In genomic region chr11:1534682-1535081, GRCh38 we compare ENCODE assay signal across 25 cellular contexts. TPM values are rescaled to one million over a fixed set of nuclear protein-coding genes. Genes with fewer than 3 reads are reported as not detected.
DNase-seq lines count a peak whose midpoint lies in the region; ATAC-seq and TF ChIP-seq lines count a peak whose summit lies in the region.
"Had no signal": no experiment of that assay in that cellular context is flagged by ENCODE, and none has a peak within 500 bp of the region (broad histone marks: within the 10 kb centered on the region; RNA-seq: fewer than 3 reads in every experiment).

No MANE protein-coding gene starts in this region.

- no peak overlapping the region for H2BK15ac ChIP-seq in mesendoderm (replicated peaks; ENCODE audit: low read depth)

- no peak overlapping the region for H2AK5ac ChIP-seq in mesendoderm (ENCODE audit: low read length)

- H3K23ac ChIP-seq in mesendoderm (ENCODE audit: low read length), result no peak overlapping the region

- no peak overlapping the region for H2BK120ac ChIP-seq in mesendoderm (ENCODE audit: low read depth, low read length)

- H3K36me3 Mint-ChIP-seq in neural crest cell (ENCODE audit: low read depth) (no peaks in the 10 kb centered on the region), type B pancreatic cell (no peaks in the 10 kb centered on the region)
- H3K36me3 Mint-ChIP-seq in T-helper 2 cell treated with Interferon-gamma antibody and Interleukin-4, amounts not matched to agents 5 μg/mL and 100 μg/mL, for 36 hours (ENCODE audit: low read depth), result peaks cover 4% of the 10 kb centered on the region
- H3K36me3 Mint-ChIP-seq: activated naive CD8-positive, alpha-beta T cell treated with anti-CD3 and anti-CD28 coated beads, Interleukin-2, amount 10 ng/mL, durations not matched to agents 7 days and 5 days had no signal

- H3K9me3 ChIP-seq in left ventricle myocardium inferior (replicated peaks) (no peaks in the 10 kb centered on the region), PC-3 (ENCODE audit: low read length) (no peaks in the 10 kb centered on the region)
- H3K9me3 ChIP-seq: prostate gland, uterus had no signal

- H3K4me1 Mint-ChIP-seq in neural crest cell (no peaks in the 10 kb centered on the region), type B pancreatic cell (ENCODE audit: unreplicated experiment) (peaks cover 24% of the 10 kb centered on the region)
- H3K4me1 Mint-ChIP-seq in T-helper 2 cell treated with Interferon-gamma antibody and Interleukin-4, amounts not matched to agents 5 μg/mL and 100 μg/mL, for 36 hours (ENCODE audit: low read depth), result peaks cover 2% of the 10 kb centered on the region

- no peak overlapping the region for H3K27ac Mint-ChIP-seq in neural crest cell (ENCODE audit: unreplicated experiment)
- peak overlapping the region; percentile 27 for H3K27ac Mint-ChIP-seq in type B pancreatic cell
- H3K27ac Mint-ChIP-seq in T-helper 2 cell treated with Interferon-gamma antibody and Interleukin-4, amounts not matched to agents 5 μg/mL and 100 μg/mL, for 36 hours, result no peak overlapping the region
- H3K27ac Mint-ChIP-seq: activated CD4-positive, alpha-beta T cell treated with anti-CD3 and anti-CD28 coated beads, Interleukin-2, amount 10 ng/mL, durations not matched to agents 7 days and 5 days; activated naive CD8-positive, alpha-beta T cell treated with anti-CD3 and anti-CD28 coated beads, Interleukin-2, amount 10 ng/mL, durations not matched to agents 7 days and 5 days; dendritic cell treated with granulocyte-macrophage colony-stimulating factor and Interleukin-4, amounts not matched to agents 40 ng/mL and 50 ng/mL, for 4 days; HFFc6; T-cell had no signal

- H3K4me2 ChIP-seq in PC-3 (ENCODE audit: low read length), result no peak overlapping the region
- H3K4me2 ChIP-seq in mesendoderm (ENCODE audit: low read length), result no peak overlapping the region

- no peak for ATAC-seq in Right ventricle myocardium inferior
- ATAC-seq in PC-3, result no peak
- ATAC-seq: naive thymus-derived CD8-positive, alpha-beta T cell; T-cell had no signal

- CTCF ChIA-PET in PC-3 (lab: Charles Lee), result no interaction called here

- no peak overlapping the region for H3K9ac ChIP-seq in PC-3 (ENCODE audit: low read length)
- no peak overlapping the region for H3K9ac ChIP-seq in mesendoderm (ENCODE audit: low read length)

- H2BK5ac ChIP-seq in mesendoderm (ENCODE audit: low read length), result no peak overlapping the region

- H3K4me1 ChIP-seq in left ventricle myocardium inferior, result peaks cover 79% of the 10 kb centered on the region
- no peaks in the 10 kb centered on the region for H3K4me1 ChIP-seq in PC-3 (ENCODE audit: insufficient read depth, low read length)
- no peaks in the 10 kb centered on the region for H3K4me1 ChIP-seq in mesendoderm (ENCODE audit: control insufficient read depth, low read depth, low read length)

- no TSS peak for BruUV-seq in PC-3 (replicated peaks; lab: Mats Ljungman, UMichigan)

- WGBS in mesendoderm (ENCODE audit: extremely low coverage, insufficient coverage, low lambda C conversion rate), result no CpG with 5 or more reads among the region's 14 CpGs

- no peak overlapping the region for H3K4ac ChIP-seq in mesendoderm (ENCODE audit: low read depth, low read length)

- no peaks in the 10 kb centered on the region for H4K20me1 ChIP-seq in PC-3 (ENCODE audit: low read length)

- no peak overlapping the region for H4K5ac ChIP-seq in mesendoderm (ENCODE audit: low read length)

- H3K27ac ChIP-seq in left ventricle myocardium inferior (replicated peaks) (peak overlapping the region; percentile 68), PC-3 (ENCODE audit: low read length) (no peak overlapping the region), mesendoderm (ENCODE audit: low read depth, low read length) (no peak overlapping the region)
- H3K27ac ChIP-seq: brain microvascular endothelial cell, prostate gland had no signal

- H4K8ac ChIP-seq in mesendoderm (ENCODE audit: low read depth, low read length), result no peak overlapping the region

- POLR2A ChIA-PET in PC-3 (lab: Charles Lee; ENCODE audit: unreplicated experiment), result no interaction called here

- no peak overlapping the region for H3K56ac ChIP-seq in mesendoderm (ENCODE audit: low read length)

- H3K9me2 ChIP-seq in PC-3 (replicated peaks; ENCODE audit: low read length), result no peaks in the 10 kb centered on the region

- intact Hi-C loops in left ventricle myocardium inferior (cut with micrococcal nuclease) (no loop called here), Right ventricle myocardium inferior (cut with DNase I) (no loop called here), PC-3 (cut with micrococcal nuclease) (no loop called here)

- H2AFZ ChIP-seq in PC-3 (ENCODE audit: low read length), result no peak overlapping the region

- H3F3A ChIP-seq in PC-3 (ENCODE audit: low read length, unreplicated experiment), result no peaks in the 10 kb centered on the region

- peaks cover 20% of the 10 kb centered on the region for H3K27me3 Mint-ChIP-seq in neural crest cell (ENCODE audit: low read depth)
- H3K27me3 Mint-ChIP-seq in type B pancreatic cell, result peaks cover 16% of the 10 kb centered on the region
- peaks cover 8% of the 10 kb centered on the region for H3K27me3 Mint-ChIP-seq in T-helper 2 cell treated with Interferon-gamma antibody and Interleukin-4, amounts not matched to agents 5 μg/mL and 100 μg/mL, for 36 hours (ENCODE audit: low read depth)

- peaks cover 18% of the 10 kb centered on the region for H3K79me1 ChIP-seq in mesendoderm (ENCODE audit: low read length)

- no peak overlapping the region for H3K4me3 ChIP-seq in left ventricle myocardium inferior
- H3K4me3 ChIP-seq in cardiac fibroblast (replicated peaks in 1 of 2; ENCODE audit: low read depth in 2 of 2, low read length in 2 of 2), result no peak overlapping the region
- H3K4me3 ChIP-seq in PC-3 (ENCODE audit: low read length), result no peak overlapping the region
- no peak overlapping the region for H3K4me3 ChIP-seq in mesendoderm (ENCODE audit: low read length)
- H3K4me3 ChIP-seq: prostate gland, uterus had no signal

- H3K9me3 Mint-ChIP-seq in neural crest cell (no peaks in the 10 kb centered on the region), type B pancreatic cell (no peaks in the 10 kb centered on the region)
- no peaks in the 10 kb centered on the region for H3K9me3 Mint-ChIP-seq in T-helper 2 cell treated with Interferon-gamma antibody and Interleukin-4, amounts not matched to agents 5 μg/mL and 100 μg/mL, for 36 hours
- H3K9me3 Mint-ChIP-seq: activated CD4-positive, alpha-beta T cell treated with anti-CD3 and anti-CD28 coated beads, Interleukin-2, amount 10 ng/mL, durations not matched to agents 7 days and 5 days; activated naive CD8-positive, alpha-beta T cell treated with anti-CD3 and anti-CD28 coated beads, Interleukin-2, amount 10 ng/mL, durations not matched to agents 7 days and 5 days; naive thymus-derived CD8-positive, alpha-beta T cell; T-cell had no signal

- H3K27me3 ChIP-seq in left ventricle myocardium inferior (ENCODE audit: low read depth) (peaks cover 5% of the 10 kb centered on the region), PC-3 (ENCODE audit: low read length) (no peaks in the 10 kb centered on the region), mesendoderm (ENCODE audit: insufficient read depth, low read length, poor library complexity) (peaks cover 3% of the 10 kb centered on the region)
- H3K27me3 ChIP-seq: uterus had no signal

- H3K36me3 ChIP-seq in left ventricle myocardium inferior, result no peaks in the 10 kb centered on the region
- H3K36me3 ChIP-seq in PC-3 (ENCODE audit: low read depth, low read length), result no peaks in the 10 kb centered on the region; the same call in 1 of the 2 replicates
- H3K36me3 ChIP-seq in mesendoderm (ENCODE audit: control insufficient read depth, insufficient read depth, low read length), result no peaks in the 10 kb centered on the region
- H3K36me3 ChIP-seq: brain microvascular endothelial cell, prostate gland, uterus had no signal

- DNase-seq in left ventricle myocardium inferior (no peak), Right ventricle myocardium inferior (ENCODE audit: missing footprints) (no peak), cardiac fibroblast (ENCODE audit: low read depth in 2 of 2) (peak; percentile 14 to 40), neural crest cell (ENCODE audit: low read depth, low spot score) (no peak), type B pancreatic cell (ENCODE audit: extremely low spot score, unreplicated experiment) (no peak), PC-3 (no peak), mesendoderm (no peak)
- DNase-seq in T-helper 2 cell treated with Interferon-gamma antibody and Interleukin-4, amounts not matched to agents 5 μg/mL and 100 μg/mL, for 36 hours (ENCODE audit: low spot score), result no peak
- DNase-seq: activated CD4-positive, alpha-beta T cell treated with anti-CD3 and anti-CD28 coated beads, Interleukin-2, amount 10 ng/mL, durations not matched to agents 7 days and 5 days; activated CD8-positive, alpha-beta memory T cell treated with anti-CD3 and anti-CD28 coated beads, Interleukin-2, amount 50 U/mL, for 4 hours; activated naive CD8-positive, alpha-beta T cell treated with anti-CD3 and anti-CD28 coated beads, Interleukin-2, amount 10 ng/mL, durations not matched to agents 7 days and 5 days; brain microvascular endothelial cell; HFFc6; MM.1S; naive thymus-derived CD8-positive, alpha-beta T cell; NCI-H146; NCI-H2171 treated with DMSO at 0.1 percent for 48 hours; NCI-H526 treated with DMSO at 0.1 percent for 48 hours; SHP77 treated with DMSO at 0.1 percent for 48 hours; stimulated activated CD8-positive, alpha-beta memory T cell treated with anti-CD3 and anti-CD28 coated beads, Interleukin-4, amount 100 ng/mL, for 48 hours; T-cell had no signal

- H3K4me3 Mint-ChIP-seq in neural crest cell (peak overlapping the region; percentile 16), type B pancreatic cell (no peak overlapping the region)
- no peak overlapping the region for H3K4me3 Mint-ChIP-seq in T-helper 2 cell treated with Interferon-gamma antibody and Interleukin-4, amounts not matched to agents 5 μg/mL and 100 μg/mL, for 36 hours
- H3K4me3 Mint-ChIP-seq: activated CD4-positive, alpha-beta T cell treated with anti-CD3 and anti-CD28 coated beads, Interleukin-2, amount 10 ng/mL, durations not matched to agents 7 days and 5 days; activated naive CD8-positive, alpha-beta T cell treated with anti-CD3 and anti-CD28 coated beads, Interleukin-2, amount 10 ng/mL, durations not matched to agents 7 days and 5 days; dendritic cell treated with granulocyte-macrophage colony-stimulating factor and Interleukin-4, amounts not matched to agents 40 ng/mL and 50 ng/mL, for 4 days; HFFc6 had no signal

- TF ChIP-seq CTCF in left ventricle myocardium inferior (IDR thresholded peaks at IDR 0.05; ENCODE audit: borderline replicate concordance) (no peak), cardiac fibroblast (IDR thresholded peaks at IDR 0.05; ENCODE audit: low read depth, low read length) (no peak), neural crest cell (conservative IDR thresholded peaks at IDR 0.05) (no peak), type B pancreatic cell (conservative IDR thresholded peaks at IDR 0.05) (no peak), PC-3 (conservative IDR thresholded peaks at IDR 0.05; ENCODE audit: low read depth, low read length) (no peak)

- no peak overlapping the region for H3K18ac ChIP-seq in mesendoderm (ENCODE audit: low read length)

- H3K79me2 ChIP-seq in PC-3 (ENCODE audit: low read length), result peaks cover 73% of the 10 kb centered on the region
- H3K79me2 ChIP-seq in mesendoderm (ENCODE audit: control insufficient read depth, insufficient read depth, low read length), result peaks cover 5% of the 10 kb centered on the region

RNA-seq across cellular contexts. Expression of gene DUSP8, which starts 37.4 kb away (rescaled TPM):
- total RNA-seq in left ventricle myocardium inferior, result 15.3 TPM
- 10.5 TPM for total RNA-seq in Right ventricle myocardium inferior
- 8.4 and 10.1 TPM in 2 replicates for total RNA-seq in neural crest cell
- 8.4 and 16.1 TPM in 2 replicates for total RNA-seq in type B pancreatic cell (ENCODE audit: low replicate concordance)
- 2.4 and 2.6 TPM in 2 replicates for total RNA-seq in PC-3 (2014; rRNA removed)
- polyA plus RNA-seq in mesendoderm (2013, experiment 1 of 2), result 12.2 TPM
- 11.3 TPM for polyA plus RNA-seq in mesendoderm (2013, experiment 2 of 2)

RNA-seq across cellular contexts. Expression of gene MOB2, which starts 48.1 kb away (rescaled TPM):
- total RNA-seq in left ventricle myocardium inferior (49.5 TPM), Right ventricle myocardium inferior (48.7 TPM), neural crest cell (17.3 and 19.3 TPM in 2 replicates), type B pancreatic cell (ENCODE audit: low replicate concordance) (39.6 and 46.8 TPM in 2 replicates), PC-3 (2014; rRNA removed) (23.0 and 31.0 TPM in 2 replicates)
- polyA plus RNA-seq in mesendoderm (2013, experiment 1 of 2), result 8.7 TPM
- polyA plus RNA-seq in mesendoderm (2013, experiment 2 of 2), result 8.7 TPM

RNA-seq across cellular contexts. Expression of gene KRTAP5-1, which starts 50.4 kb away (rescaled TPM):
- total RNA-seq in left ventricle myocardium inferior (not detected), Right ventricle myocardium inferior (not detected), neural crest cell (not detected in 2 replicates), type B pancreatic cell (ENCODE audit: low replicate concordance) (not detected in 2 replicates), PC-3 (2014; rRNA removed) (not detected in 2 replicates)
- polyA plus RNA-seq in mesendoderm (2013, experiment 1 of 2), result not detected
- polyA plus RNA-seq in mesendoderm (2013, experiment 2 of 2), result not detected
- total RNA-seq: activated CD4-positive, alpha-beta T cell treated with anti-CD3 and anti-CD28 coated beads, Interleukin-2, amount 10 ng/mL, durations not matched to agents 7 days and 5 days; activated naive CD8-positive, alpha-beta T cell treated with anti-CD3 and anti-CD28 coated beads, Interleukin-2, amount 10 ng/mL, durations not matched to agents 7 days and 5 days; HFFc6; mesenteric fat pad; naive thymus-derived CD8-positive, alpha-beta T cell; prostate gland; T-cell; uterus had no signal
- polyA plus RNA-seq: naive thymus-derived CD8-positive, alpha-beta T cell had no signal

Comparison
In these comparisons a context has a peak if more than half of its experiments do, and no peak if none do; other contexts are left out.
1. DNase-seq: peak in cardiac fibroblast (2 of 2); none in left ventricle myocardium inferior (single experiment), Right ventricle myocardium inferior (single experiment), neural crest cell (single experiment), type B pancreatic cell (single experiment), PC-3 (single experiment), mesendoderm (single experiment) and T-helper 2 cell treated with Interferon-gamma antibody and Interleukin-4, amounts not matched to agents 5 μg/mL and 100 μg/mL, for 36 hours (single experiment).